In genomic region chr20:38624084-38624483, GRCh38 we compare ENCODE assay signal across 44 cellular contexts. TPM values are rescaled to one million over a fixed set of nuclear protein-coding genes. Genes with fewer than 3 reads are reported as not detected.
"Had no signal": no experiment of that assay in that cellular context is flagged by ENCODE, and none has a peak within 500 bp of the region (broad histone marks: within the 10 kb centered on the region; RNA-seq: fewer than 3 reads in every experiment).

No MANE protein-coding gene starts in this region.

- H3K27ac Mint-ChIP-seq: activated naive CD4-positive, alpha-beta T cell treated with anti-CD3 and anti-CD28 coated beads for 36 hours; activated naive CD4-positive, alpha-beta T cell treated with anti-CD3 and anti-CD28 coated beads, Interleukin-2, amount 10 ng/mL, durations not matched to agents 7 days and 5 days; activated naive CD4-positive, alpha-beta T cell treated with anti-CD3 and anti-CD28 coated beads, Interleukin-2, amount 50 U/mL, for 24 hours; activated naive CD4-positive, alpha-beta T cell treated with anti-CD3 and anti-CD28 coated beads, Interleukin-2, amount 50 U/mL, for 72 hours; activated naive CD8-positive, alpha-beta T cell; activated naive CD8-positive, alpha-beta T cell treated with anti-CD3 and anti-CD28 coated beads for 36 hours; activated naive CD8-positive, alpha-beta T cell treated with anti-CD3 and anti-CD28 coated beads, Interleukin-2, amount 10 ng/mL, durations not matched to agents 7 days and 5 days; activated naive CD8-positive, alpha-beta T cell treated with anti-CD3 and anti-CD28 coated beads, Interleukin-2, amount 50 U/mL, for 24 hours; activated T-cell treated with anti-CD3 and anti-CD28 coated beads, Interleukin-2, amount 50 U/mL, for 24 hours; activated T-cell treated with anti-CD3 and anti-CD28 coated beads, Interleukin-2, amount 50 U/mL, for 72 hours; activated T-helper 1 cell treated with anti-CD3 and anti-CD28 coated beads, Interleukin-12 subunit alpha, Interleukin-12 subunit beta, Interleukin-2, Interleukin-4 antibody, amounts not matched to agents 30 ng/mL and 10 ng/mL and 1 ng/mL, durations not matched to agents 14 hours and 24 hours and 36 hours; activated T-helper 17 cell treated with anti-CD3 and anti-CD28 coated beads, Interleukin-2, amount 50 U/mL, for 72 hours; activated T-helper 2 cell treated with anti-CD3 and anti-CD28 coated beads, Interferon-gamma antibody, Interleukin-2, Interleukin-4, amounts not matched to agents 10 μg/mL and 5 μg/mL and 100 μg/mL, durations not matched to agents 14 hours and 24 hours and 36 hours; brain had no signal

- H3K4me1 Mint-ChIP-seq: activated naive CD4-positive, alpha-beta T cell treated with anti-CD3 and anti-CD28 coated beads, Interleukin-2, amount 10 ng/mL, durations not matched to agents 7 days and 5 days; activated naive CD4-positive, alpha-beta T cell treated with anti-CD3 and anti-CD28 coated beads, Interleukin-2, amount 50 U/mL, for 24 hours; activated naive CD8-positive, alpha-beta T cell treated with anti-CD3 and anti-CD28 coated beads for 36 hours; activated naive CD8-positive, alpha-beta T cell treated with anti-CD3 and anti-CD28 coated beads, Interleukin-2, amount 10 ng/mL, durations not matched to agents 7 days and 5 days; activated naive CD8-positive, alpha-beta T cell treated with anti-CD3 and anti-CD28 coated beads, Interleukin-2, amount 50 U/mL, for 24 hours; central memory CD8-positive, alpha-beta T cell had no signal

- FAIRE-seq: astrocyte, bronchial epithelial cell had no signal

- H3K36me3 ChIP-seq: adrenal gland, ascending aorta, brain microvascular endothelial cell, breast epithelium, cardiac muscle cell had no signal

- H3K4me3 ChIP-seq: adrenal gland, ascending aorta, body of pancreas, breast epithelium, cardiac muscle cell had no signal

- H3K9me3 Mint-ChIP-seq: activated naive CD4-positive, alpha-beta T cell treated with anti-CD3 and anti-CD28 coated beads, Interleukin-2, amount 10 ng/mL, durations not matched to agents 7 days and 5 days; activated naive CD4-positive, alpha-beta T cell treated with anti-CD3 and anti-CD28 coated beads, Interleukin-2, amount 50 U/mL, for 24 hours; activated naive CD4-positive, alpha-beta T cell treated with anti-CD3 and anti-CD28 coated beads, Interleukin-2, amount 50 U/mL, for 72 hours; activated naive CD8-positive, alpha-beta T cell treated with anti-CD3 and anti-CD28 coated beads for 36 hours; activated naive CD8-positive, alpha-beta T cell treated with anti-CD3 and anti-CD28 coated beads, Interleukin-2, amount 10 ng/mL, durations not matched to agents 7 days and 5 days; activated T-cell treated with anti-CD3 and anti-CD28 coated beads, Interleukin-2, amount 50 U/mL, for 24 hours; activated T-helper 1 cell treated with anti-CD3 and anti-CD28 coated beads, Interleukin-12 subunit alpha, Interleukin-12 subunit beta, Interleukin-2, Interleukin-4 antibody, amounts not matched to agents 30 ng/mL and 10 ng/mL and 1 ng/mL, durations not matched to agents 14 hours and 24 hours and 36 hours; activated T-helper 2 cell treated with anti-CD3 and anti-CD28 coated beads, Interferon-gamma antibody, Interleukin-2, Interleukin-4, amounts not matched to agents 10 μg/mL and 5 μg/mL and 100 μg/mL, durations not matched to agents 14 hours and 24 hours and 36 hours; central memory CD8-positive, alpha-beta T cell had no signal

- H3K4me3 Mint-ChIP-seq: activated naive CD4-positive, alpha-beta T cell treated with anti-CD3 and anti-CD28 coated beads for 36 hours; activated naive CD4-positive, alpha-beta T cell treated with anti-CD3 and anti-CD28 coated beads, Interleukin-2, amount 10 ng/mL, durations not matched to agents 7 days and 5 days; activated naive CD4-positive, alpha-beta T cell treated with anti-CD3 and anti-CD28 coated beads, Interleukin-2, amount 50 U/mL, for 24 hours; activated naive CD8-positive, alpha-beta T cell; activated naive CD8-positive, alpha-beta T cell treated with anti-CD3 and anti-CD28 coated beads for 36 hours; activated naive CD8-positive, alpha-beta T cell treated with anti-CD3 and anti-CD28 coated beads, Interleukin-2, amount 10 ng/mL, durations not matched to agents 7 days and 5 days; activated naive CD8-positive, alpha-beta T cell treated with anti-CD3 and anti-CD28 coated beads, Interleukin-2, amount 50 U/mL, for 24 hours; activated T-cell treated with anti-CD3 and anti-CD28 coated beads, Interleukin-2, amount 50 U/mL, for 24 hours; activated T-cell treated with anti-CD3 and anti-CD28 coated beads, Interleukin-2, amount 50 U/mL, for 4 hours; activated T-cell treated with anti-CD3 and anti-CD28 coated beads, Interleukin-2, amount 50 U/mL, for 72 hours; activated T-helper 1 cell treated with anti-CD3 and anti-CD28 coated beads, Interleukin-12 subunit alpha, Interleukin-12 subunit beta, Interleukin-2, Interleukin-4 antibody, amounts not matched to agents 30 ng/mL and 10 ng/mL and 1 ng/mL, durations not matched to agents 14 hours and 24 hours and 36 hours; activated T-helper 17 cell treated with anti-CD3 and anti-CD28 coated beads, Interleukin-2, amount 50 U/mL, for 72 hours; brain; central memory CD8-positive, alpha-beta T cell had no signal

- DNase-seq: activated effector memory CD4-positive, alpha-beta T cell treated with anti-CD3 and anti-CD28 coated beads, Interleukin-2, amount 50 U/mL, for 16 hours; activated effector memory CD4-positive, alpha-beta T cell treated with Interleukin-2 at 50 U/mL for 16 hours; activated gamma-delta T cell; activated gamma-delta T cell treated with Interleukin-2 at 50 U/mL for 16 hours; activated naive CD4-positive, alpha-beta T cell; activated naive CD4-positive, alpha-beta T cell treated with anti-CD3 and anti-CD28 coated beads for 36 hours; activated naive CD4-positive, alpha-beta T cell treated with anti-CD3 and anti-CD28 coated beads, Interleukin-2, amount 10 ng/mL, durations not matched to agents 7 days and 5 days; activated naive CD4-positive, alpha-beta T cell treated with anti-CD3 and anti-CD28 coated beads, Interleukin-2, amount 50 U/mL, for 16 hours; activated naive CD4-positive, alpha-beta T cell treated with Interleukin-2 at 50 U/mL for 16 hours; activated naive CD8-positive, alpha-beta T cell treated with anti-CD3 and anti-CD28 coated beads for 36 hours; activated naive CD8-positive, alpha-beta T cell treated with anti-CD3 and anti-CD28 coated beads, Interleukin-2, amount 10 ng/mL, durations not matched to agents 7 days and 5 days; activated naive CD8-positive, alpha-beta T cell treated with anti-CD3 and anti-CD28 coated beads, Interleukin-2, amount 50 U/mL, for 24 hours; activated T-cell treated with anti-CD3 and anti-CD28 coated beads, Interleukin-2, amount 50 U/mL, for 1 hour; activated T-cell treated with anti-CD3 and anti-CD28 coated beads, Interleukin-2, amount 50 U/mL, for 24 hours; activated T-cell treated with anti-CD3 and anti-CD28 coated beads, Interleukin-2, amount 50 U/mL, for 4 hours; activated T-cell treated with anti-CD3 and anti-CD28 coated beads, Interleukin-2, amount 50 U/mL, for 48 hours; activated T-cell treated with anti-CD3 and anti-CD28 coated beads, Interleukin-2, amount 50 U/mL, for 72 hours; adrenal gland; amniotic stem cell; amygdala; anterior cingulate cortex; aorta; body of pancreas; brain microvascular endothelial cell; caudate nucleus; central memory CD4-positive, alpha-beta T cell; cerebellar nuclear complex had no signal

- H3K36me3 Mint-ChIP-seq: activated naive CD4-positive, alpha-beta T cell treated with anti-CD3 and anti-CD28 coated beads, Interleukin-2, amount 10 ng/mL, durations not matched to agents 7 days and 5 days; activated naive CD4-positive, alpha-beta T cell treated with anti-CD3 and anti-CD28 coated beads, Interleukin-2, amount 50 U/mL, for 24 hours; activated naive CD4-positive, alpha-beta T cell treated with anti-CD3 and anti-CD28 coated beads, Interleukin-2, amount 50 U/mL, for 72 hours; activated naive CD8-positive, alpha-beta T cell; activated naive CD8-positive, alpha-beta T cell treated with anti-CD3 and anti-CD28 coated beads for 36 hours; activated naive CD8-positive, alpha-beta T cell treated with anti-CD3 and anti-CD28 coated beads, Interleukin-2, amount 10 ng/mL, durations not matched to agents 7 days and 5 days; brain had no signal

- H3K9me3 ChIP-seq: adrenal gland, ascending aorta, breast epithelium had no signal

- H3K27ac ChIP-seq: adrenal gland, ascending aorta, body of pancreas, brain microvascular endothelial cell, breast epithelium, cardiac muscle cell had no signal

- H3K27me3 ChIP-seq: adrenal gland, ascending aorta, body of pancreas, breast epithelium, cardiac muscle cell had no signal

- H3K4me1 ChIP-seq: adrenal gland, ascending aorta, body of pancreas, breast epithelium had no signal

- ATAC-seq: activated naive CD4-positive, alpha-beta T cell treated with anti-CD3 and anti-CD28 coated beads, Interleukin-2, amount 50 U/mL, for 72 hours; activated naive CD8-positive, alpha-beta T cell treated with anti-CD3 and anti-CD28 coated beads, Interleukin-2, amount 50 U/mL, for 24 hours; activated T-cell treated with anti-CD3 and anti-CD28 coated beads, Interleukin-2, amount 50 U/mL, for 4 hours; activated T-cell treated with anti-CD3 and anti-CD28 coated beads, Interleukin-2, amount 50 U/mL, for 72 hours; activated T-helper 17 cell treated with anti-CD3 and anti-CD28 coated beads, Interleukin-2, amount 50 U/mL, for 72 hours; body of pancreas had no signal

RNA-seq across cellular contexts. Expression of gene ARHGAP40, which starts 22.5 kb away (rescaled TPM):
- total RNA-seq: activated naive CD4-positive, alpha-beta T cell treated with anti-CD3 and anti-CD28 coated beads for 36 hours; activated naive CD4-positive, alpha-beta T cell treated with anti-CD3 and anti-CD28 coated beads, Interleukin-2, amount 50 U/mL, for 72 hours; activated naive CD8-positive, alpha-beta T cell treated with anti-CD3 and anti-CD28 coated beads, Interleukin-2, amount 10 ng/mL, durations not matched to agents 7 days and 5 days; activated T-cell treated with anti-CD3 and anti-CD28 coated beads, Interleukin-2, amount 50 U/mL, for 4 hours; activated T-cell treated with anti-CD3 and anti-CD28 coated beads, Interleukin-2, amount 50 U/mL, for 72 hours; activated T-helper 1 cell treated with anti-CD3 and anti-CD28 coated beads, Interleukin-12 subunit alpha, Interleukin-12 subunit beta, Interleukin-2, Interleukin-4 antibody, amounts not matched to agents 30 ng/mL and 10 ng/mL and 1 ng/mL, durations not matched to agents 14 hours and 24 hours and 36 hours; activated T-helper 17 cell treated with anti-CD3 and anti-CD28 coated beads, Interleukin-2, amount 50 U/mL, for 72 hours; activated T-helper 2 cell treated with anti-CD3 and anti-CD28 coated beads, Interferon-gamma antibody, Interleukin-2, Interleukin-4, amounts not matched to agents 10 μg/mL and 5 μg/mL and 100 μg/mL, durations not matched to agents 14 hours and 24 hours and 36 hours; adrenal gland; aorta; ascending aorta; body of pancreas; cardiac muscle cell; cardiac septum; cerebellum; chondrocyte had no signal
- polyA plus RNA-seq: aorta, cardiac muscle cell had no signal

RNA-seq across cellular contexts. Expression of gene ADIG, which starts 43.1 kb away (rescaled TPM):
- total RNA-seq: activated naive CD4-positive, alpha-beta T cell treated with anti-CD3 and anti-CD28 coated beads for 36 hours; activated naive CD4-positive, alpha-beta T cell treated with anti-CD3 and anti-CD28 coated beads, Interleukin-2, amount 50 U/mL, for 72 hours; activated naive CD8-positive, alpha-beta T cell treated with anti-CD3 and anti-CD28 coated beads for 36 hours; activated naive CD8-positive, alpha-beta T cell treated with anti-CD3 and anti-CD28 coated beads, Interleukin-2, amount 10 ng/mL, durations not matched to agents 7 days and 5 days; activated T-cell treated with anti-CD3 and anti-CD28 coated beads, Interleukin-2, amount 50 U/mL, for 4 hours; activated T-cell treated with anti-CD3 and anti-CD28 coated beads, Interleukin-2, amount 50 U/mL, for 72 hours; activated T-helper 1 cell treated with anti-CD3 and anti-CD28 coated beads, Interleukin-12 subunit alpha, Interleukin-12 subunit beta, Interleukin-2, Interleukin-4 antibody, amounts not matched to agents 30 ng/mL and 10 ng/mL and 1 ng/mL, durations not matched to agents 14 hours and 24 hours and 36 hours; activated T-helper 17 cell treated with anti-CD3 and anti-CD28 coated beads, Interleukin-2, amount 50 U/mL, for 72 hours; activated T-helper 2 cell treated with anti-CD3 and anti-CD28 coated beads, Interferon-gamma antibody, Interleukin-2, Interleukin-4, amounts not matched to agents 10 μg/mL and 5 μg/mL and 100 μg/mL, durations not matched to agents 14 hours and 24 hours and 36 hours; adrenal gland; aorta; ascending aorta; astrocyte; body of pancreas; breast epithelium; bronchial epithelial cell; cardiac muscle cell; cardiac septum; cerebellum; chondrocyte had no signal
- polyA plus RNA-seq: adipose tissue, adrenal gland, aorta, cardiac muscle cell had no signal
